16 cellular contexts compared by ENCODE assay signal in genomic region chr4:159242427-159242826, GRCh38.
"Had no signal": no experiment of that assay in that cellular context is flagged by ENCODE, and none has a peak within 500 bp of the region (broad histone marks: within the 10 kb centered on the region; RNA-seq: fewer than 3 reads in every experiment).

No MANE protein-coding gene starts in this region.

- H3K9me3 ChIP-seq: esophagus squamous epithelium, mucosa of descending colon, spleen, upper lobe of right lung had no signal

- DNase-seq: activated CD4-positive, alpha-beta T cell treated with anti-CD3 and anti-CD28 coated beads for 1 hour; activated CD4-positive, alpha-beta T cell treated with anti-CD3 and anti-CD28 coated beads, Interleukin-2, amount 50 U/mL, for 1 hour; activated CD8-positive, alpha-beta T cell treated with anti-CD3 and anti-CD28 coated beads, Interleukin-2, amount 10 ng/mL, durations not matched to agents 7 days and 5 days; activated gamma-delta T cell; activated naive CD4-positive, alpha-beta T cell treated with anti-CD3 and anti-CD28 coated beads, Interleukin-2, amount 50 U/mL, for 16 hours; activated naive CD8-positive, alpha-beta T cell treated with anti-CD3 and anti-CD28 coated beads, Interleukin-2, amount 50 U/mL, for 24 hours; aorta; esophagus squamous epithelium; mesenchymal stem cell; mucosa of descending colon; occipital lobe; spleen; stimulated activated CD4-positive, alpha-beta T cell treated with anti-CD3 and anti-CD28 coated beads, Interleukin-4, amount 100 ng/mL, for 1 hour; stimulated activated naive CD4-positive, alpha-beta T cell; T-helper 9 cell; upper lobe of right lung had no signal

- H3K4me3 ChIP-seq: esophagus squamous epithelium, mucosa of descending colon, spleen, upper lobe of right lung had no signal

- ATAC-seq: activated CD8-positive, alpha-beta T cell treated with anti-CD3 and anti-CD28 coated beads, Interleukin-2, amount 10 ng/mL, durations not matched to agents 7 days and 5 days; activated naive CD8-positive, alpha-beta T cell treated with anti-CD3 and anti-CD28 coated beads, Interleukin-2, amount 50 U/mL, for 24 hours; mucosa of descending colon; upper lobe of right lung had no signal

- H3K27me3 ChIP-seq: esophagus squamous epithelium, spleen, upper lobe of right lung had no signal

- H3K27ac ChIP-seq: esophagus squamous epithelium, upper lobe of right lung had no signal

- H3K36me3 ChIP-seq: esophagus squamous epithelium, upper lobe of right lung had no signal
